In the genomic region with DNA sequence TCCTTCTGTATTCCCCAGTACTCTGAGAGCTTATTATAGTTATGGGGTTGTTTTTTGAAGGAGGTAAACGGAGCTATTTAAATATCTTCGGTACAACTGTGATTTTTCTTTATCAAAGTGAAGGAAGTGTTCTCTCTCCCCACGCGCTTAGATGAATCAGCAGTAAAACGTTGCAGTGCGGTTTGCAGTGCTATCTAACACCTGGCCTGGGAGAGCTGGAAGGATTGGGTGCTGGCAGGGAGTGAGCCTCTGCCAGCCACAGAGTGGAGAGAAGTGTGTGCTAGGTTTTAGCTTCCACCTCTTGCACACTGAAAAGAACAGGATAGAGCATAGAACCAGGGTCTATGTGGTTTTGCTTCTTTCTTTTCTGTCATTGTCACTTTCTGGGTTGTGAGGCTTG, we compare ENCODE assay signal across 1 cellular context.
TF ChIP-seq lines count a peak whose summit lies in the region.

No MANE protein-coding gene starts in this region.

TF ChIP-seq in H1, 55 proteins besides CTCF, POLR2A, EP300 and RAD21 (continued from another document):
- TF ChIP-seq CHD2 (IDR thresholded peaks at IDR 0.05; ENCODE audit: low read length): no peak
